ENCODE assay signal across 20 cellular contexts in the genomic region with DNA sequence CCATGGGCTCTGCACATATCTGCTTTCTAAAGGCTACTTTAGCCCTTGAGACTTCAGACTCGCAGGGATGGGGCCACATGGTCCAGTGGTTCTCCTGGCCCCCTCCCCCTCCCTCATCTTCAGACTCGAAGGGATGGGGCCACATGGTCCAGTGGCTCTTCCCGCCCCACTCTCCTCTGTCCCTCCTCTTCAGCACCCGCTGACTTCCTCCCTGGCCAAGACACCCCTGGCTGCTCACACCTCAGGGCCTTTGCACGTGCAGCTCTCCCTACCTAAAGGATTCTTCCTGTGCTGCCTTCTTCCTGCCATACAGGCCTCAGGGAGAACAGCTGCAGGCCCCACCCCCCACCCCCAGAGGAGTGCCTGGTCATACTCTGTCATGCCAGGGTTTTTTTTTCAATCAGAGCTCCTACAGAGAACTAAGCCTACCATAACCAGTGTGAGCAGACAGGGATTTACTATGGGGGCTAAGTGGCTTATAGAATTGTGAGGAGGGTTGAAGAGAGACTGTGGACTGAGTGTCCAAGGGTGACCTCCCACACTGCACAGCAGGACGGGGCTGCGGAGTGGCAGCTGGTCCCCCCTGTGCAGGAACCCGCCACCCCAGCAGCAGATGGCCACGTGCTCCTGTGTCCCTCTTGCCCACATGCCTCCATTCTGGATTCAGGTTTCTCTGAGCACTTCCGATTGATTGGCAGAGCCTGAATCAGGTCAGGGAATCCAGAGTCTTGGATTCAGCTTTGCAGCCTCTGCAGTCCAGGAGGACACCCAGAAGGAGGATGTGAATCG. TPM values are rescaled to one million over a fixed set of nuclear protein-coding genes. Genes with fewer than 3 reads are reported as not detected.
DNase-seq lines count a peak whose midpoint lies in the region; ATAC-seq and TF ChIP-seq lines count a peak whose summit lies in the region.
"Had no signal": no experiment of that assay in that cellular context is flagged by ENCODE, and none has a peak within 500 bp of the region (broad histone marks: within the 10 kb centered on the region; RNA-seq: fewer than 3 reads in every experiment).

No MANE protein-coding gene starts in this region.

- H3K4me3 ChIP-seq in osteoblast (ENCODE audit: insufficient read depth, low read length): no peak overlapping the region
- H3K4me3 ChIP-seq: mucosa of descending colon, tibial artery had no signal

- H3K27ac Mint-ChIP-seq in effector memory CD8-positive, alpha-beta T cell: peak overlapping the region in 1 of 2 donors; percentile 71
- H3K27ac Mint-ChIP-seq in osteocyte (ENCODE audit: unreplicated experiment): no peak overlapping the region
- H3K27ac Mint-ChIP-seq: activated CD4-positive, alpha-beta memory T cell treated with anti-CD3 and anti-CD28 coated beads, Interleukin-2, amount 10 ng/mL, durations not matched to agents 7 days and 5 days; T-helper 1 cell treated with Interleukin-12 subunit alpha and Interleukin-12 subunit beta and Interleukin-4 antibody, amounts not matched to agents 30 μg/mL and 1 μg/mL, for 36 hours had no signal

- H3K27me3 ChIP-seq in osteoblast (ENCODE audit: insufficient read depth, low read length): no peaks in the 10 kb centered on the region
- H3K27me3 ChIP-seq: brain microvascular endothelial cell had no signal

- H4K20me1 ChIP-seq in osteoblast (ENCODE audit: insufficient read depth, low read length): no peaks in the 10 kb centered on the region

- no peak for ATAC-seq in effector memory CD8-positive, alpha-beta T cell (replicated peaks)
- ATAC-seq in SK-N-SH treated with all-trans-retinoic acid at 6 μM for 48 hours: no peak

- H3K27me3 Mint-ChIP-seq in effector memory CD8-positive, alpha-beta T cell: no peaks in the 10 kb centered on the region
- peaks cover 15% of the 10 kb centered on the region for H3K27me3 Mint-ChIP-seq in osteocyte (ENCODE audit: unreplicated experiment)

- H3K4me1 ChIP-seq in osteoblast (ENCODE audit: insufficient read depth, low read length): peaks cover 12% of the 10 kb centered on the region

- H3K36me3 Mint-ChIP-seq in effector memory CD8-positive, alpha-beta T cell (ENCODE audit: insufficient read depth): peaks cover 15% of the 10 kb centered on the region
- H3K36me3 Mint-ChIP-seq in osteocyte (ENCODE audit: unreplicated experiment): peaks cover 19% of the 10 kb centered on the region

- H3K4me1 Mint-ChIP-seq in effector memory CD8-positive, alpha-beta T cell (ENCODE audit: low read depth in 2 of 2): peaks cover 44 to 51% of the 10 kb centered on the region in 2 donors
- H3K4me1 Mint-ChIP-seq in osteocyte (ENCODE audit: unreplicated experiment): peaks cover 42% of the 10 kb centered on the region

- H3K9me3 Mint-ChIP-seq in effector memory CD8-positive, alpha-beta T cell: peaks cover 8 to 10% of the 10 kb centered on the region in 2 donors
- peaks cover 28% of the 10 kb centered on the region for H3K9me3 Mint-ChIP-seq in osteocyte (ENCODE audit: unreplicated experiment)

- no peak overlapping the region for H2AFZ ChIP-seq in osteoblast (ENCODE audit: low read length)

- H3K9me3 ChIP-seq in osteoblast (ENCODE audit: low read depth, low read length): peaks cover 3% of the 10 kb centered on the region
- H3K9me3 ChIP-seq: mucosa of descending colon had no signal

- H3K4me2 ChIP-seq in osteoblast (ENCODE audit: insufficient read depth, low read length): no peak overlapping the region

- peak overlapping the region; percentile 66 to 71 for H3K4me3 Mint-ChIP-seq in effector memory CD8-positive, alpha-beta T cell
- no peak overlapping the region for H3K4me3 Mint-ChIP-seq in osteocyte (ENCODE audit: unreplicated experiment)
- H3K4me3 Mint-ChIP-seq: activated CD4-positive, alpha-beta memory T cell treated with anti-CD3 and anti-CD28 coated beads, Interleukin-2, amount 10 ng/mL, durations not matched to agents 7 days and 5 days; T-helper 1 cell treated with Interleukin-12 subunit alpha and Interleukin-12 subunit beta and Interleukin-4 antibody, amounts not matched to agents 30 μg/mL and 1 μg/mL, for 36 hours had no signal

- no peak overlapping the region for H3K27ac ChIP-seq in osteoblast (ENCODE audit: low read depth, low read length)
- H3K27ac ChIP-seq: brain microvascular endothelial cell, tibial artery had no signal

- DNase-seq in D341Med (ENCODE audit: low spot score) (peak; percentile 32), LHCN-M2 (ENCODE audit: low read depth) (peak; percentile 64), osteoblast (ENCODE audit: insufficient read length, low spot score, missing footprints) (peak; percentile 86), dedifferentiated amniotic fluid mesenchymal stem cell (ENCODE audit: extremely low spot score) (no peak), osteocyte (ENCODE audit: extremely low spot score, unreplicated experiment) (no peak), NCI-H748 treated with DMSO at 0.1 percent for 48 hours (lab: John Stamatoyannopoulos, UW) (no peak)
- no peak for DNase-seq in effector memory CD8-positive, alpha-beta T cell
- DNase-seq: activated CD4-positive, alpha-beta memory T cell treated with anti-CD3 and anti-CD28 coated beads, Interleukin-2, amount 10 ng/mL, durations not matched to agents 7 days and 5 days; activated T-cell treated with anti-CD3 and anti-CD28 coated beads, Interleukin-2, amount 50 U/mL, for 48 hours; brain microvascular endothelial cell; Calu3; Karpas-422; NCI-H1105; SIG-M5; stimulated activated CD4-positive, alpha-beta T cell treated with anti-CD3 and anti-CD28 coated beads, Interleukin-1b, Interleukin-23, amount 100 ng/mL, for 48 hours; stimulated activated naive CD8-positive, alpha-beta T cell treated with anti-CD3 and anti-CD28 coated beads, Interleukin-15, Interleukin-2, amounts not matched to agents 100 U/mL and 50 U/mL, for 24 hours had no signal

- no peaks in the 10 kb centered on the region for H3K79me2 ChIP-seq in osteoblast (ENCODE audit: insufficient read depth, low read length)

- no peaks in the 10 kb centered on the region for H3K36me3 ChIP-seq in osteoblast (ENCODE audit: insufficient read depth, low read length)
- H3K36me3 ChIP-seq: brain microvascular endothelial cell, tibial artery had no signal

- no peak for TF ChIP-seq CTCF in osteoblast (IDR thresholded peaks at IDR 0.05; ENCODE audit: extremely low read depth, low read depth, low read length)
- no peak for TF ChIP-seq CTCF in osteocyte (IDR thresholded peaks at IDR 0.05)

TF ChIP-seq in SK-N-SH treated with all-trans-retinoic acid at 6 μM for 48 hours, 23 proteins besides CTCF, POLR2A, EP300 and RAD21 (continues in another document):
- TF ChIP-seq, protein P1, sequence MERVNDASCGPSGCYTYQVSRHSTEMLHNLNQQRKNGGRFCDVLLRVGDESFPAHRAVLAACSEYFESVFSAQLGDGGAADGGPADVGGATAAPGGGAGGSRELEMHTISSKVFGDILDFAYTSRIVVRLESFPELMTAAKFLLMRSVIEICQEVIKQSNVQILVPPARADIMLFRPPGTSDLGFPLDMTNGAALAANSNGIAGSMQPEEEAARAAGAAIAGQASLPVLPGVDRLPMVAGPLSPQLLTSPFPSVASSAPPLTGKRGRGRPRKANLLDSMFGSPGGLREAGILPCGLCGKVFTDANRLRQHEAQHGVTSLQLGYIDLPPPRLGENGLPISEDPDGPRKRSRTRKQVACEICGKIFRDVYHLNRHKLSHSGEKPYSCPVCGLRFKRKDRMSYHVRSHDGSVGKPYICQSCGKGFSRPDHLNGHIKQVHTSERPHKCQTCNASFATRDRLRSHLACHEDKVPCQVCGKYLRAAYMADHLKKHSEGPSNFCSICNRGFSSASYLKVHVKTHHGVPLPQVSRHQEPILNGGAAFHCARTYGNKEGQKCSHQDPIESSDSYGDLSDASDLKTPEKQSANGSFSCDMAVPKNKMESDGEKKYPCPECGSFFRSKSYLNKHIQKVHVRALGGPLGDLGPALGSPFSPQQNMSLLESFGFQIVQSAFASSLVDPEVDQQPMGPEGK (CRISPR knock-in tag; IDR thresholded peaks at IDR 0.05; ENCODE audit: borderline replicate concordance): no peak
- no peak for TF ChIP-seq ZNF565 (CRISPR knock-in tag; conservative IDR thresholded peaks at IDR 0.05; ENCODE audit: low read depth)
- TF ChIP-seq, protein P2, sequence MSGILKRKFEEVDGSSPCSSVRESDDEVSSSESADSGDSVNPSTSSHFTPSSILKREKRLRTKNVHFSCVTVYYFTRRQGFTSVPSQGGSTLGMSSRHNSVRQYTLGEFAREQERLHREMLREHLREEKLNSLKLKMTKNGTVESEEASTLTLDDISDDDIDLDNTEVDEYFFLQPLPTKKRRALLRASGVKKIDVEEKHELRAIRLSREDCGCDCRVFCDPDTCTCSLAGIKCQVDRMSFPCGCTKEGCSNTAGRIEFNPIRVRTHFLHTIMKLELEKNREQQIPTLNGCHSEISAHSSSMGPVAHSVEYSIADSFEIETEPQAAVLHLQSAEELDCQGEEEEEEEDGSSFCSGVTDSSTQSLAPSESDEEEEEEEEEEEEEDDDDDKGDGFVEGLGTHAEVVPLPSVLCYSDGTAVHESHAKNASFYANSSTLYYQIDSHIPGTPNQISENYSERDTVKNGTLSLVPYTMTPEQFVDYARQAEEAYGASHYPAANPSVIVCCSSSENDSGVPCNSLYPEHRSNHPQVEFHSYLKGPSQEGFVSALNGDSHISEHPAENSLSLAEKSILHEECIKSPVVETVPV (CRISPR knock-in tag; IDR thresholded peaks at IDR 0.05): no peak
- no peak for TF ChIP-seq ZC3H10 (CRISPR knock-in tag; IDR thresholded peaks at IDR 0.05)
- TF ChIP-seq ESRRG (CRISPR knock-in tag; IDR thresholded peaks at IDR 0.05): no peak
- TF ChIP-seq ZNF70 (CRISPR knock-in tag; IDR thresholded peaks at IDR 0.05): no peak
- no peak for TF ChIP-seq RARB (CRISPR knock-in tag; IDR thresholded peaks at IDR 0.05)
- TF ChIP-seq ZFP30 (CRISPR knock-in tag; IDR thresholded peaks at IDR 0.05): no peak
- TF ChIP-seq CSDC2 (CRISPR knock-in tag; IDR thresholded peaks at IDR 0.05): no peak
- no peak for TF ChIP-seq OSR1 (CRISPR knock-in tag; IDR thresholded peaks at IDR 0.05)

RNA-seq across cellular contexts. Expression of a gene that starts 6.1 kb away (rescaled TPM):
- total RNA-seq in LHCN-M2 (2014; rRNA removed) (0.58 and 1.1 TPM in 2 replicates), osteoblast (29.8 and 38.7 TPM in 2 replicates), osteocyte (149 and 168 TPM in 2 replicates)
- 0.43 TPM for polyA plus RNA-seq in LHCN-M2 (2012)

Comparison
In these comparisons a context has a peak if more than half of its experiments do, and no peak if none do; other contexts are left out.
1. DNase-seq: peak in D341Med (single experiment), LHCN-M2 (single experiment) and osteoblast (single experiment); none in effector memory CD8-positive, alpha-beta T cell (0 of 3), dedifferentiated amniotic fluid mesenchymal stem cell (single experiment), osteocyte (single experiment) and NCI-H748 treated with DMSO at 0.1 percent for 48 hours (single experiment).
2. RNA of a gene that starts 6.1 kb away (total RNA-seq): 149 to 168 TPM in osteocyte and 29.8 to 38.7 TPM in osteoblast; 0.58 to 1.1 TPM in LHCN-M2; every median in the first group is over 10 times any median in the second.